Comparison of ENCODE assay signal across 15 cellular contexts in the genomic region with DNA sequence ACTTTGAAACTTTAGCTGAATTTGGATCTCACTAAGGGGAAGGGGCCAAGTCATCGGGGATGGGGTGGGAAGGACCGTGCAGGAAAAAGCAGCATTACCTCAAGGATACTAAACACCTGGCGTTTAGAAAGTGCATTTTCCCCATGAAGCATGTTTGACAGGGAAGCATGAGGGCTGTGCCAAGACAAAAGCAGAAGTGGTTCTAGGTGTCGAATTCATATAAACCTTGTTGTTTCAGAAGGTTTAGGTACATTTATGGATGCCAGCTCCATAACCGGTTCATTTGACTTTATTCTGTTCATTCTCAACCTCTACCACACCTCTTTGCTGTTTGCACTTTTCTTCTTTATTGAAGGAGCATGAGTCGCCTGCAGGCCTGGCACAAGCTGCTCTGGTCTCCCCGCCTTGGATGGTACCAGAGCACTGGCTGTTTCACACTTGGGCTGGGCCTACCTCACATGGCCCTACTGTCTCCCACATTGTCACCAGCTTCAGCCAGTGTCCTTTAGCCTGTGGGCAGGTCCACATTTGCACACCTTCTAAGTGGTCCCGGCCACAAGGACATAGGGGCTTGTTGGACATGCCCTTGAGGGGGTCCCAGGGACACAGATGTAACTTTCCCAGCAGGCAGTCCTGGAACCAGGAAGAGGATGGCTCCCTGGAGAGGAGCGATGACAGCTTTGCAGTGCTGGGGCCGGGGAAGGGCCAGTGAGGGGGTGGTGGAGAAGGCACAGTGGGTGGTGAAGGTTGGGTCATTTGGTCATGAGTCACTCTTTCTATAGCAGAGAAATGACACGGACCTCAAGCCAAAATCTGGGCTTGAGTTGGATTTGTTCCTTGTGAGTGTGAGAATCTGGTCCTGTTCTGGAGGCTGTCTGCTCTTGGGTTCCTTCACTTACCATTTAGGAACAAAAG. TPM values are rescaled to one million over a fixed set of nuclear protein-coding genes. Genes with fewer than 3 reads are reported as not detected.
DNase-seq lines count a peak whose midpoint lies in the region; ATAC-seq, FAIRE-seq and TF ChIP-seq lines count a peak whose summit lies in the region.
"Had no signal": no experiment of that assay in that cellular context is flagged by ENCODE, and none has a peak within 500 bp of the region (broad histone marks: within the 10 kb centered on the region; RNA-seq: fewer than 3 reads in every experiment).

No MANE protein-coding gene starts in this region.

- peaks cover 17% of the 10 kb centered on the region for H3K4me1 Mint-ChIP-seq in neural crest cell

- BruUV-seq in K562 (replicated peaks; lab: Mats Ljungman, UMichigan) = no TSS peak

- peaks cover 14% of the 10 kb centered on the region for H3K36me3 Mint-ChIP-seq in neural crest cell (ENCODE audit: low read depth)
- H3K36me3 Mint-ChIP-seq: activated naive CD4-positive, alpha-beta T cell treated with anti-CD3 and anti-CD28 coated beads, Interleukin-2, amount 10 ng/mL, durations not matched to agents 7 days and 5 days had no signal

- POLR2A ChIA-PET in K562 (lab: Yijun Ruan, JAX) = interaction anchor here (0.7 to 1.1 kb wide), 2 partner anchors 10 to 35 kb away, joined by 3 read pairs; no protein-coding TSS in a partner anchor

- peak; percentile 29 for FAIRE-seq in K562 (lab: Jason Lieb, UNC)
- FAIRE-seq: frontal cortex had no signal

- ATAC-seq in K562 (no peak; the same call in 1 of the 3 replicates), GM19324 (IDR thresholded peaks at IDR 0.05; ENCODE audit: low FRiP score, unreplicated experiment) (no peak), HG02571 (IDR thresholded peaks at IDR 0.05; ENCODE audit: unreplicated experiment) (no peak)
- ATAC-seq: activated CD8-positive, alpha-beta T cell treated with anti-CD3 and anti-CD28 coated beads for 36 hours; natural killer cell treated with Interleukin-12 subunit alpha and Interleukin-12 subunit beta and Interleukin-15 and Interleukin-18, amount 100 ng/mL, for 72 hours had no signal

- H3K9ac ChIP-seq in K562 (ENCODE audit: insufficient read depth in 1 of 2, low read depth in 2 of 2, low read length in 2 of 2) = peak overlapping the region in 1 of 2 experiments; percentile 52; a peak in 2 of 4 replicates

- no peaks in the 10 kb centered on the region for H3K9me3 Mint-ChIP-seq in neural crest cell
- H3K9me3 Mint-ChIP-seq: activated CD8-positive, alpha-beta T cell treated with anti-CD3 and anti-CD28 coated beads for 36 hours; activated naive CD4-positive, alpha-beta T cell treated with anti-CD3 and anti-CD28 coated beads, Interleukin-2, amount 10 ng/mL, durations not matched to agents 7 days and 5 days; natural killer cell treated with Interleukin-12 subunit alpha and Interleukin-12 subunit beta and Interleukin-15 and Interleukin-18, amount 100 ng/mL, for 72 hours; T-helper 2 cell treated with Interferon-gamma antibody and Interleukin-4, amounts not matched to agents 5 μg/mL and 100 μg/mL, for 36 hours had no signal

- no peak overlapping the region for H3K4me2 ChIP-seq in K562 (ENCODE audit: insufficient read depth, low read length)

- TF ChIP-seq POLR2A in NB4 (IDR thresholded peaks at IDR 0.05; ENCODE audit: extremely low read depth, insufficient read length) (no peak), K562 (conservative IDR thresholded peaks at IDR 0.05) (no peak)

- DNase-seq in NCI-H146 (lab: John Stamatoyannopoulos, UW) (peak; percentile 7), NCI-H146 treated with DMSO at 0.1 percent for 48 hours (lab: John Stamatoyannopoulos, UW; ENCODE audit: unreplicated experiment) (no peak), NB4 (ENCODE audit: low read depth) (peak; percentile 73), K562 (ENCODE audit: extremely low read depth in 1 of 4, low spot score in 3 of 4) (peak in 2 of 4 experiments; percentile 26 to 30), neural crest cell (ENCODE audit: low read depth, low spot score) (no peak), superior temporal gyrus (ENCODE audit: extremely low spot score) (no peak)
- DNase-seq: activated CD8-positive, alpha-beta T cell treated with anti-CD3 and anti-CD28 coated beads for 36 hours; activated naive CD4-positive, alpha-beta T cell treated with anti-CD3 and anti-CD28 coated beads, Interleukin-2, amount 10 ng/mL, durations not matched to agents 7 days and 5 days; tibial artery had no signal

- H3K4me3 Mint-ChIP-seq in neural crest cell = peak overlapping the region; percentile 29
- H3K4me3 Mint-ChIP-seq: activated CD8-positive, alpha-beta T cell treated with anti-CD3 and anti-CD28 coated beads for 36 hours; activated naive CD4-positive, alpha-beta T cell treated with anti-CD3 and anti-CD28 coated beads, Interleukin-2, amount 10 ng/mL, durations not matched to agents 7 days and 5 days; natural killer cell treated with Interleukin-12 subunit alpha and Interleukin-12 subunit beta and Interleukin-15 and Interleukin-18, amount 100 ng/mL, for 72 hours; T-helper 2 cell treated with Interferon-gamma antibody and Interleukin-4, amounts not matched to agents 5 μg/mL and 100 μg/mL, for 36 hours had no signal

- H3K4me1 ChIP-seq in K562 (replicated peaks in 1 of 2; ENCODE audit: control insufficient read depth in 2 of 2, insufficient read depth in 2 of 2, low read length in 2 of 2) = peaks cover 0 to 12% of the 10 kb centered on the region in 2 experiments; a peak in 1 of 5 replicates

- H3K4me3 ChIP-seq in NB4 (ENCODE audit: low read depth, low read length) (no peak overlapping the region), K562 (no peak overlapping the region)
- H3K4me3 ChIP-seq: coronary artery, tibial artery had no signal

- H2AFZ ChIP-seq in K562 (ENCODE audit: low read depth, low read length) = no peak overlapping the region

- peaks cover 51% of the 10 kb centered on the region for H3K27me3 Mint-ChIP-seq in neural crest cell (ENCODE audit: low read depth)

- no peak for TF ChIP-seq EP300 in K562 (IDR thresholded peaks at IDR 0.05; ENCODE audit: low read length)

- TF ChIP-seq CTCF in NB4 (IDR thresholded peaks at IDR 0.05; ENCODE audit: low read depth, low read length) (no peak), K562 (IDR thresholded peaks at IDR 0.05 in 2 of 3, conservative IDR thresholded peaks at IDR 0.05 in 1 of 3; ENCODE audit: insufficient read depth in 2 of 3, low read depth in 1 of 3, low read length in 3 of 3) (no peak), neural crest cell (conservative IDR thresholded peaks at IDR 0.05) (no peak)

- no peak overlapping the region for H3K27ac ChIP-seq in K562 (ENCODE audit: extremely low read depth, low read depth, low read length)
- H3K27ac ChIP-seq: coronary artery, tibial artery had no signal

- H3K27ac Mint-ChIP-seq in neural crest cell (ENCODE audit: unreplicated experiment) = no peak overlapping the region
- H3K27ac Mint-ChIP-seq: activated CD8-positive, alpha-beta T cell treated with anti-CD3 and anti-CD28 coated beads for 36 hours; activated naive CD4-positive, alpha-beta T cell treated with anti-CD3 and anti-CD28 coated beads, Interleukin-2, amount 10 ng/mL, durations not matched to agents 7 days and 5 days; natural killer cell treated with Interleukin-12 subunit alpha and Interleukin-12 subunit beta and Interleukin-15 and Interleukin-18, amount 100 ng/mL, for 72 hours; T-helper 2 cell treated with Interferon-gamma antibody and Interleukin-4, amounts not matched to agents 5 μg/mL and 100 μg/mL, for 36 hours had no signal

- no peak for TF ChIP-seq RAD21 in K562 (CRISPR knock-in tag; conservative IDR thresholded peaks at IDR 0.05 in 1 of 2, IDR thresholded peaks at IDR 0.05 in 1 of 2)

- H4K20me1 ChIP-seq in K562 (replicated peaks; ENCODE audit: control insufficient read depth, insufficient read depth, low read length) = no peaks in the 10 kb centered on the region; the same call in 1 of the 2 replicates

- 4% methylated on average over 11 of the region's 11 CpGs for WGBS in K562 (ENCODE audit: insufficient coverage, low coverage, missing lambda C conversion rate)

- no peaks in the 10 kb centered on the region for H3K9me3 ChIP-seq in K562 (replicated peaks; ENCODE audit: control insufficient read depth, insufficient read depth, low read depth, low read length)
- H3K9me3 ChIP-seq: tibial artery had no signal

- no peaks in the 10 kb centered on the region for H3K9me1 ChIP-seq in K562 (ENCODE audit: control insufficient read depth, insufficient read depth, low read length)

- intact Hi-C loops in K562 (cut with micrococcal nuclease) = no loop called here

- no peaks in the 10 kb centered on the region for H3K79me2 ChIP-seq in K562 (ENCODE audit: control insufficient read depth, insufficient read depth, low read length)

- peaks cover 44 to 58% of the 10 kb centered on the region in 2 experiments for H3K27me3 ChIP-seq in K562 (ENCODE audit: control insufficient read depth in 2 of 2, insufficient read depth in 2 of 2, low read length in 2 of 2)

- CTCF ChIA-PET in K562 (lab: Yijun Ruan, JAX; ENCODE audit: low intra/inter-chr PET ratio) = no interaction called here

- in situ Hi-C loops in K562 (cut with MboI) = no loop called here

- H3K36me3 ChIP-seq in K562 (ENCODE audit: control insufficient read depth, insufficient read depth, low read length) = no peaks in the 10 kb centered on the region
- H3K36me3 ChIP-seq: tibial artery had no signal

TF ChIP-seq in K562, 482 proteins besides CTCF, POLR2A, EP300 and RAD21 (continues in another document):
- TF ChIP-seq ZNF282 (CRISPR knock-in tag; IDR thresholded peaks at IDR 0.05) (no peak), DNMT1 (IDR thresholded peaks at IDR 0.05) (no peak)

RNA-seq across cellular contexts. Expression of gene ST14, which starts 3.2 kb away (rescaled TPM):
- total RNA-seq in K562 (2011; cell fraction: chromatin; rRNA removed; ENCODE audit: low replicate concordance) = 0.23 TPM in 1 of 2 replicates, not detected in the other
- not detected in 2 replicates for total RNA-seq in K562 (2011; cell fraction: nucleolus; rRNA removed)
- 0.15 TPM in 1 of 2 replicates, not detected in the other for total RNA-seq in K562 (2011; cell fraction: nucleoplasm; rRNA removed)
- not detected in 2 replicates for total RNA-seq in K562 (2014; rRNA removed)
- total RNA-seq in K562 (2014; rRNA removed; fragmentation: Illumina TruSeq; extraction: Trizol) = not detected in 2 replicates
- not detected in 2 replicates for total RNA-seq in K562 (2015; rRNA removed; fragmentation: Illumina TruSeq; extraction: Trizol)
- total RNA-seq in K562 (2021) = 0.20 and 0.36 TPM in 2 replicates
- 0.01 and 0.08 TPM in 2 replicates for polyA plus RNA-seq in K562 (2011; rRNA removed)
- polyA plus RNA-seq in K562 (2011; cell fraction: cytosol; rRNA removed) = 0.01 and 0.13 TPM in 2 replicates
- 0.14 TPM in 1 of 2 replicates, not detected in the other for polyA plus RNA-seq in K562 (2011; cell fraction: nucleus; rRNA removed)
- polyA plus RNA-seq in K562 (2012) = 0.04 and 0.15 TPM in 2 replicates
- not detected in 2 replicates for polyA plus RNA-seq in K562 (2014; fragmentation: Illumina TruSeq; extraction: Trizol)
- polyA plus RNA-seq in K562 (2014; fragmentation: Nextera tagmentation; extraction: Ambion mirVana) = not detected
- polyA plus RNA-seq in K562 (2014; rRNA removed) = not detected in 2 replicates
- polyA minus RNA-seq in K562 (2011; rRNA and poly(A)+ RNA removed) = not detected in 2 replicates
- polyA minus RNA-seq in K562 (2011; cell fraction: cytosol; rRNA and poly(A)+ RNA removed) = not detected in 2 replicates
- 0.27 TPM in 1 of 2 replicates, not detected in the other for polyA minus RNA-seq in K562 (2011; cell fraction: nucleus; rRNA and poly(A)+ RNA removed)
- total RNA-seq in neural crest cell = 0.12 and 0.30 TPM in 2 replicates
- total RNA-seq: activated CD8-positive, alpha-beta T cell treated with anti-CD3 and anti-CD28 coated beads for 36 hours; frontal cortex had no signal

Comparison
In these comparisons a context has a peak if more than half of its experiments do, and no peak if none do; other contexts are left out.
1. DNase-seq: peak in NCI-H146 (single experiment) and NB4 (single experiment); none in NCI-H146 treated with DMSO at 0.1 percent for 48 hours (single experiment), neural crest cell (single experiment) and superior temporal gyrus (single experiment).